8 cellular contexts compared by ENCODE assay signal in the genomic region with DNA sequence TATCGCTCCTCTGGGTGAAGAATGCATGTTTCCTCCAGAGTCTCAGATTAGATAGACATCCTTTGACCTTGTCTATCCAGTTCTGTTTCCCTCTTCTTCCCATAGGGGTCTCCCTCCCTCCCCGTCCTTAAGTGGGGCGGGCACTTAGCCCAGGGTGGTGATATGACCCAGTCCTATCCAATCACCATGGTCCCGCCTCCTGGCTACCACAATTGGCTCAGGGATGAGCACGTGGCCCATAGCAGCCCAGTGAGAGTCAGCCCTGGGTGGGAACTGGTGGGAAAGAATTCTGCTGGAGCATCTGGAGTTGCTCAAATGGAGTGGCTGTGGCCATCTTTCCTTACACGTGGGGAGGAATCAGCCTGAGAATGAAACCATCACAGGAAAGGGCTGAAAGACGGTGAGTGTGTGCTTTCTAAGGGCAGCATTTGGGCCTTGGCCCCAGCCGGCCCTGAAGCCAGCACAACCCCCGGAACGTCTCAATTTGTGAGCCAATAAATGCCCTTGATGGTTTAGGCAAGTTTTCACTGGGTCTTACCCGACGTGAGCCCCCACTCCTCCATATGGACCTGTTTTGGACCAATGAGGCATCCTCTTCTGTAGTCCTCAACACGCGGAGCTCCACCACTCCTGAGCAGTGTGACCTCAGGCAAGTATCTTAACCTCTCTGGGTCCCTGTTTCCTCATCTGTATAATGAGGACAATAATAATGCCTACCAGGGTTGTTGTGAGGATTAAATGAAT. TPM values are rescaled to one million over a fixed set of nuclear protein-coding genes. Genes with fewer than 3 reads are reported as not detected.
A peak's percentile ranks its signal among the peaks of the same experiment; 100 is the strongest.
DNase-seq lines count a peak whose midpoint lies in the region; ATAC-seq and TF ChIP-seq lines count a peak whose summit lies in the region.

No MANE protein-coding gene starts in this region.

- H3K27ac ChIP-seq in H9 (ENCODE audit: insufficient read length, low read depth, low read length) = no peak overlapping the region
- H3K27ac ChIP-seq in esophagus (ENCODE audit: low read depth in 2 of 2, low read length in 1 of 2) = peak overlapping the region; percentile 73 to 85
- H3K27ac ChIP-seq in temporal lobe (ENCODE audit: low read depth, low read length) = peak overlapping the region; percentile 69

- no peaks in the 10 kb centered on the region for H4K20me1 ChIP-seq in H9 (ENCODE audit: control insufficient read depth, insufficient read depth, insufficient read length)

- ATAC-seq in activated B cell treated with CpG ODN at 0.5 μM for 24 hours (ENCODE audit: low read depth) = peak; percentile 82
- no peak for ATAC-seq in HG02798 (IDR thresholded peaks at IDR 0.05; ENCODE audit: poor library complexity, unreplicated experiment)

- H3K18ac ChIP-seq in H9 (ENCODE audit: insufficient read length, low read depth, low read length) = peak overlapping the region; percentile 69

- H3K27me3 ChIP-seq in H9 (ENCODE audit: insufficient read depth, low read length) = no peaks in the 10 kb centered on the region
- H3K27me3 ChIP-seq in esophagus (ENCODE audit: control insufficient read depth in 1 of 2, insufficient read depth in 2 of 2, low read length in 2 of 2) = no peaks in the 10 kb centered on the region

- peak overlapping the region; percentile 80 to 97 (median 94); a peak in 6 of 7 replicates for H3K27ac Mint-ChIP-seq in H9
- peak overlapping the region; percentile 32 for H3K27ac Mint-ChIP-seq in activated B cell treated with CpG ODN at 0.5 μM for 24 hours
- H3K27ac Mint-ChIP-seq in mesothelial cell of epicardium = peak overlapping the region; percentile 97

- no peak overlapping the region for H2AK5ac ChIP-seq in H9 (ENCODE audit: insufficient read length, low read length)

- H3K56ac ChIP-seq in H9 (ENCODE audit: insufficient read length, low read depth, low read length) = no peak overlapping the region

- DNase-seq in CMK (ENCODE audit: low read depth) (peak; percentile 97), H9 (peak; percentile 100), NCI-H2196 treated with DMSO at 0.1 percent for 48 hours (lab: John Stamatoyannopoulos, UW; ENCODE audit: unreplicated experiment) (peak; percentile 87), activated B cell treated with CpG ODN at 0.5 μM for 24 hours (no peak), mesothelial cell of epicardium (ENCODE audit: low spot score in 2 of 2, unreplicated experiment in 2 of 2) (peak; percentile 65 to 80)

- intact Hi-C loops in activated B cell treated with CpG ODN at 0.5 μM for 24 hours (cut with micrococcal nuclease) = loop anchor here (2.0 kb wide), 1 partner anchor 59 kb away; no protein-coding TSS in a partner anchor

- peak overlapping the region; percentile 55 for H3K4me2 ChIP-seq in H9 (ENCODE audit: insufficient read depth, insufficient read length, low read length)

- no peaks in the 10 kb centered on the region for H3K79me1 ChIP-seq in H9 (ENCODE audit: insufficient read depth, low read depth, low read length, poor library complexity, severe bottlenecking)

- H2AFZ ChIP-seq in H9 (ENCODE audit: low read length) = no peak overlapping the region

- H3K23ac ChIP-seq in H9 (ENCODE audit: insufficient read length, low read depth, low read length) = no peak overlapping the region

- H3K23me2 ChIP-seq in H9 (ENCODE audit: insufficient read length, low read depth, low read length, poor library complexity, severe bottlenecking) = peaks cover 8% of the 10 kb centered on the region

- peaks cover 16 to 42% (median 31%) of the 10 kb centered on the region in 3 experiments; a peak in 6 of 7 replicates for H3K36me3 Mint-ChIP-seq in H9 (ENCODE audit: insufficient read depth in 1 of 3, low read depth in 3 of 3)
- H3K36me3 Mint-ChIP-seq in activated B cell treated with CpG ODN at 0.5 μM for 24 hours (ENCODE audit: low read depth) = peaks cover 30% of the 10 kb centered on the region
- H3K36me3 Mint-ChIP-seq in mesothelial cell of epicardium = peaks cover 5% of the 10 kb centered on the region

- H3K9me3 ChIP-seq in H9 (ENCODE audit: control insufficient read depth, low read depth, low read length) (no peaks in the 10 kb centered on the region), esophagus (ENCODE audit: control insufficient read depth in 2 of 2, insufficient read depth in 1 of 2, low read depth in 1 of 2, low read length in 1 of 2) (no peaks in the 10 kb centered on the region)

- no peak overlapping the region for H3T11ph ChIP-seq in H9 (ENCODE audit: low read length)

- CTCF ChIA-PET in activated B cell treated with CpG ODN at 0.5 μM for 24 hours (lab: Charles Lee) = no interaction called here

- H3K4ac ChIP-seq in H9 (ENCODE audit: low read depth, low read length) = no peak overlapping the region; the same call in 1 of the 2 replicates

- no peaks in the 10 kb centered on the region for H3K9me3 Mint-ChIP-seq in H9
- no peaks in the 10 kb centered on the region for H3K9me3 Mint-ChIP-seq in activated B cell treated with CpG ODN at 0.5 μM for 24 hours
- no peaks in the 10 kb centered on the region for H3K9me3 Mint-ChIP-seq in mesothelial cell of epicardium

- peaks cover 0 to 3% of the 10 kb centered on the region in 2 donors for H3K36me3 ChIP-seq in esophagus (ENCODE audit: control insufficient read depth in 2 of 2, insufficient read depth in 2 of 2, low read length in 1 of 2)

- H3K4me1 ChIP-seq in H9 (ENCODE audit: insufficient read depth, low read length) = no peaks in the 10 kb centered on the region; the same call in 1 of the 2 replicates
- peaks cover 6 to 8% of the 10 kb centered on the region in 2 donors for H3K4me1 ChIP-seq in esophagus (ENCODE audit: control insufficient read depth in 2 of 2, insufficient read depth in 2 of 2, low read length in 1 of 2)

- H2BK120ac ChIP-seq in H9 (ENCODE audit: low read depth, low read length, poor library complexity, severe bottlenecking) = no peak overlapping the region

- H3K4me3 ChIP-seq in esophagus (ENCODE audit: low read depth in 1 of 2, low read length in 2 of 2) = no peak overlapping the region

- no peak overlapping the region for H2BK20ac ChIP-seq in H9 (ENCODE audit: low read depth, low read length, poor library complexity, severe bottlenecking)

- TF ChIP-seq CTCF in H9 (conservative IDR thresholded peaks at IDR 0.05) = peak; percentile 73
- no peak for TF ChIP-seq CTCF in activated B cell treated with CpG ODN at 0.5 μM for 24 hours (IDR thresholded peaks at IDR 0.05)
- no peak for TF ChIP-seq CTCF in mesothelial cell of epicardium (IDR thresholded peaks at IDR 0.05; ENCODE audit: unreplicated experiment)

- H4K8ac ChIP-seq in H9 (replicated peaks; ENCODE audit: insufficient read length, low read depth, low read length) = no peak overlapping the region

- peak overlapping the region; percentile 14 for H4K5ac ChIP-seq in H9 (ENCODE audit: insufficient read length, low read depth, low read length)

- H3K4me1 Mint-ChIP-seq in H9 (peaks cover 25 to 30% of the 10 kb centered on the region in 2 experiments), activated B cell treated with CpG ODN at 0.5 μM for 24 hours (peaks cover 49% of the 10 kb centered on the region), mesothelial cell of epicardium (peaks cover 41% of the 10 kb centered on the region)

- WGBS in H9 (ENCODE audit: extremely low coverage, insufficient read length, low lambda C conversion rate) = no CpG with 5 or more reads among the region's 14 CpGs
- WGBS in esophagus, 2 donors = 68 to 73% methylated on average over 14 of the region's 14 CpGs

- H3K14ac ChIP-seq in H9 (ENCODE audit: insufficient read depth, low read length) = peak overlapping the region; percentile 72; the same call in 1 of the 2 replicates

- H3K27me3 Mint-ChIP-seq in H9 (ENCODE audit: low read depth) (no peaks in the 10 kb centered on the region), activated B cell treated with CpG ODN at 0.5 μM for 24 hours (no peaks in the 10 kb centered on the region), mesothelial cell of epicardium (ENCODE audit: low read depth) (no peaks in the 10 kb centered on the region)

- no peaks in the 10 kb centered on the region for H3K79me2 ChIP-seq in H9 (ENCODE audit: insufficient read depth, low read length)

- peak overlapping the region; percentile 64 for H3K9ac ChIP-seq in H9 (ENCODE audit: extremely low read depth, insufficient read length, low read length)

- no peak overlapping the region for H4K91ac ChIP-seq in H9 (ENCODE audit: insufficient read length, low read depth, low read length)

- H2BK12ac ChIP-seq in H9 (ENCODE audit: insufficient read length, low read depth, low read length) = no peak overlapping the region

- H2BK5ac ChIP-seq in H9 (ENCODE audit: insufficient read length, low read length) = no peak overlapping the region

- no peak overlapping the region for H2BK15ac ChIP-seq in H9 (ENCODE audit: low read depth, low read length)

- POLR2A ChIA-PET in activated B cell treated with CpG ODN at 0.5 μM for 24 hours (lab: Charles Lee) = interaction anchor here (0.5 kb wide), 1 partner anchor 474 kb away, joined by 3 read pairs; no protein-coding TSS in a partner anchor

- peak overlapping the region; percentile 63 to 83 for H3K4me3 Mint-ChIP-seq in H9
- no peak overlapping the region for H3K4me3 Mint-ChIP-seq in activated B cell treated with CpG ODN at 0.5 μM for 24 hours
- H3K4me3 Mint-ChIP-seq in mesothelial cell of epicardium = peak overlapping the region; percentile 59

RNA-seq across cellular contexts. Expression of gene MLXIP, which starts 14.3 kb away (rescaled TPM):
- 28.6 and 32.4 TPM in 2 replicates for total RNA-seq in H9 (2021)
- 26.7 and 33.7 TPM in 2 replicates for total RNA-seq in activated B cell treated with CpG ODN at 0.5 μM for 24 hours
- 10 to 100 TPM in 1 of 2 donors, 1 to 10 TPM in 1; 8.2 to 18.0 TPM for polyA plus RNA-seq in esophagus
- total RNA-seq in mesothelial cell of epicardium = 65.3 to 67.3 TPM (median 65.7 TPM) in 3 replicates
- total RNA-seq in temporal lobe = 9.3 TPM

RNA-seq across cellular contexts. Expression of gene BCL7A, which starts 42.5 kb away (rescaled TPM):
- total RNA-seq in H9 (2021) (17.8 and 18.2 TPM in 2 replicates), activated B cell treated with CpG ODN at 0.5 μM for 24 hours (38.6 and 41.4 TPM in 2 replicates), mesothelial cell of epicardium (33.8 to 40.1 TPM (median 34.6 TPM) in 3 replicates), temporal lobe (54.3 TPM)
- 1 to 10 TPM; 1.0 to 2.1 TPM for polyA plus RNA-seq in esophagus

Comparison
In these comparisons a context has a peak if more than half of its experiments do, and no peak if none do; other contexts are left out.
1. H3K27ac Mint-ChIP-seq: peak in every context shown above with its lines; median percentile 97 in mesothelial cell of epicardium; 94 in H9; 32 in activated B cell treated with CpG ODN at 0.5 μM for 24 hours.